ENCODE assay signal across 24 cellular contexts in genomic region chr11:124605719-124606118, GRCh38. TPM values are rescaled to one million over a fixed set of nuclear protein-coding genes. Genes with fewer than 3 reads are reported as not detected.
DNase-seq lines count a peak whose midpoint lies in the region; ATAC-seq, FAIRE-seq and TF ChIP-seq lines count a peak whose summit lies in the region.
"Had no signal": no experiment of that assay in that cellular context is flagged by ENCODE, and none has a peak within 500 bp of the region (broad histone marks: within the 10 kb centered on the region; RNA-seq: fewer than 3 reads in every experiment).

No MANE protein-coding gene starts in this region.

- no peak overlapping the region for H3K4me3 Mint-ChIP-seq in chondrocyte (ENCODE audit: unreplicated experiment)
- H3K4me3 Mint-ChIP-seq: neural progenitor cell had no signal

- no peak overlapping the region for H3K4me2 ChIP-seq in HepG2 (ENCODE audit: low read depth, low read length)
- peak overlapping the region; percentile 59 for H3K4me2 ChIP-seq in OCI-LY3 (ENCODE audit: low read length)
- H3K4me2 ChIP-seq: neural progenitor cell, SK-N-SH had no signal

- no peak for TF ChIP-seq EP300 in HepG2 (IDR thresholded peaks at IDR 0.05; ENCODE audit: low read depth in 2 of 2, low read length in 2 of 2)
- TF ChIP-seq EP300 in HepG2 (CRISPR knock-in tag; IDR thresholded peaks at IDR 0.05; ENCODE audit: borderline replicate concordance) = no peak

- FAIRE-seq in HepG2 (lab: Jason Lieb, UNC) (no peak), GM12891 (lab: Jason Lieb, UNC) (no peak)
- FAIRE-seq: A204.1, RCC 7860 had no signal

- intact Hi-C loops in right lobe of liver (cut with DNase I) (no loop called here), HepG2 (cut with micrococcal nuclease; ENCODE audit: unreplicated experiment) (no loop called here), upper lobe of right lung (cut with DNase I) (no loop called here), prostate gland (cut with DNase I) (no loop called here)

- H3K79me2 ChIP-seq in HepG2 (ENCODE audit: insufficient read depth, low read length) (no peaks in the 10 kb centered on the region), OCI-LY3 (ENCODE audit: low read length) (no peaks in the 10 kb centered on the region)

- H3K27me3 ChIP-seq in right lobe of liver (no peaks in the 10 kb centered on the region), HepG2 (ENCODE audit: control insufficient read depth in 1 of 2, insufficient read depth in 2 of 2, low read length in 2 of 2) (no peaks in the 10 kb centered on the region; a peak in 1 of 5 replicates), OCI-LY3 (ENCODE audit: low read depth, low read length) (no peaks in the 10 kb centered on the region), upper lobe of right lung (no peaks in the 10 kb centered on the region), prostate gland (replicated peaks; ENCODE audit: insufficient read depth) (no peaks in the 10 kb centered on the region)
- H3K27me3 ChIP-seq: dorsolateral prefrontal cortex, neural progenitor cell had no signal

- H3K27ac Mint-ChIP-seq in chondrocyte (ENCODE audit: unreplicated experiment) = no peak overlapping the region
- H3K27ac Mint-ChIP-seq: neural progenitor cell had no signal

- H3K27ac ChIP-seq in right lobe of liver = no peak overlapping the region
- H3K27ac ChIP-seq in HepG2 (ENCODE audit: extremely low read length, insufficient read depth, low read length) = no peak overlapping the region
- H3K27ac ChIP-seq in OCI-LY3 (ENCODE audit: low read length) = 0 out of 2 replicates have a peak overlapping the region, but pooled peaks have one; percentile 31
- H3K27ac ChIP-seq in upper lobe of right lung = no peak overlapping the region
- H3K27ac ChIP-seq in prostate gland = no peak overlapping the region
- H3K27ac ChIP-seq: C4-2B, dorsolateral prefrontal cortex, neural progenitor cell had no signal

- no peaks in the 10 kb centered on the region for H3K4me1 ChIP-seq in right lobe of liver
- no peaks in the 10 kb centered on the region for H3K4me1 ChIP-seq in HepG2 (ENCODE audit: insufficient read depth, low read length)
- H3K4me1 ChIP-seq in OCI-LY3 (ENCODE audit: low read length) = peaks cover 12% of the 10 kb centered on the region
- H3K4me1 ChIP-seq in upper lobe of right lung = no peaks in the 10 kb centered on the region
- H3K4me1 ChIP-seq in prostate gland (replicated peaks) = no peaks in the 10 kb centered on the region
- H3K4me1 ChIP-seq: neural progenitor cell had no signal

- H3K36me3 ChIP-seq in right lobe of liver (no peaks in the 10 kb centered on the region), HepG2 (replicated peaks in 1 of 2; ENCODE audit: control insufficient read depth in 1 of 2, insufficient read depth in 2 of 2, low read length in 2 of 2) (no peaks in the 10 kb centered on the region), OCI-LY3 (replicated peaks; ENCODE audit: low read depth, low read length) (no peaks in the 10 kb centered on the region), upper lobe of right lung (no peaks in the 10 kb centered on the region), prostate gland (no peaks in the 10 kb centered on the region)
- H3K36me3 ChIP-seq: neural progenitor cell had no signal

- CTCF ChIA-PET in HepG2 (lab: Yijun Ruan, JAX; ENCODE audit: low intra/inter-chr PET ratio, low total read pairs) = no interaction called here

- in situ Hi-C loops in HepG2 (cut with HindIII; ENCODE audit: extremely low pct_ligation_motif_present, low pct_unique_long_range_greater_than_20kb) = no loop called here

- no peak overlapping the region for H3K4me3 ChIP-seq in right lobe of liver
- no peak overlapping the region for H3K4me3 ChIP-seq in HepG2 (replicated peaks in 1 of 3; ENCODE audit: insufficient read depth in 1 of 3, low read depth in 2 of 3, low read length in 3 of 3)
- peak overlapping the region; percentile 32 for H3K4me3 ChIP-seq in OCI-LY3 (ENCODE audit: low read length)
- no peak overlapping the region for H3K4me3 ChIP-seq in upper lobe of right lung
- H3K4me3 ChIP-seq in prostate gland = no peak overlapping the region
- H3K4me3 ChIP-seq: dorsolateral prefrontal cortex, neural progenitor cell had no signal

- H3K9me3 ChIP-seq in right lobe of liver (no peaks in the 10 kb centered on the region), HepG2 (ENCODE audit: low read length) (no peaks in the 10 kb centered on the region), OCI-LY3 (ENCODE audit: insufficient read depth, low read length) (no peaks in the 10 kb centered on the region), upper lobe of right lung (no peaks in the 10 kb centered on the region), prostate gland (no peaks in the 10 kb centered on the region)
- H3K9me3 ChIP-seq: SK-N-SH had no signal

- no peak for DNase-seq in right lobe of liver
- no peak for DNase-seq in HepG2 (ENCODE audit: low spot score)
- DNase-seq in kidney tubule cell (ENCODE audit: low spot score) = peak; percentile 44
- DNase-seq in upper lobe of right lung = no peak
- no peak for DNase-seq in GM12891 (ENCODE audit: insufficient read length, low spot score)
- DNase-seq in prostate gland (ENCODE audit: low spot score) = no peak
- no peak for DNase-seq in chondrocyte (ENCODE audit: low spot score)
- DNase-seq: activated CD4-positive, alpha-beta T cell treated with anti-CD3 and anti-CD28 coated beads for 48 hours; activated CD8-positive, alpha-beta memory T cell treated with anti-CD3 and anti-CD28 coated beads, Interleukin-2, amount 50 U/mL, for 48 hours; amniotic stem cell; dorsolateral prefrontal cortex; foreskin fibroblast; islet precursor cell; midbrain; NCI-H1417 treated with DMSO at 0.1 percent for 48 hours; NCI-H774; SK-N-SH; stimulated activated CD8-positive, alpha-beta memory T cell treated with anti-CD3 and anti-CD28 coated beads, Interleukin-4, amount 100 ng/mL, for 48 hours; T1000 had no signal

- H3K9ac ChIP-seq in HepG2 (ENCODE audit: insufficient read depth, low read depth, low read length) (no peak overlapping the region), OCI-LY3 (ENCODE audit: low read length) (no peak overlapping the region)
- H3K9ac ChIP-seq: neural progenitor cell, SK-N-SH had no signal

- 34% methylated on average over 3 of the region's 3 CpGs for WGBS in right lobe of liver (ENCODE audit: insufficient coverage, low coverage, low lambda C conversion rate, missing lambda C conversion rate)
- WGBS in HepG2 (ENCODE audit: low lambda C conversion rate) = 51% methylated on average over 3 of the region's 3 CpGs
- WGBS in prostate gland = 83% methylated on average over 3 of the region's 3 CpGs

- POLR2A ChIA-PET in HepG2 (lab: Yijun Ruan, JAX) = no interaction called here

- H2AFZ ChIP-seq in HepG2 (ENCODE audit: low read length) (no peak overlapping the region), OCI-LY3 (ENCODE audit: low read depth, low read length) (peak overlapping the region; percentile 82; the same call in 1 of the 2 replicates)
- H2AFZ ChIP-seq: neural progenitor cell had no signal

- H3K27me3 Mint-ChIP-seq in chondrocyte (ENCODE audit: low read depth) = peaks cover 3% of the 10 kb centered on the region

- no peaks in the 10 kb centered on the region for H3K36me3 Mint-ChIP-seq in chondrocyte (ENCODE audit: low read depth)
- H3K36me3 Mint-ChIP-seq: neural progenitor cell had no signal

- no peak for TF ChIP-seq RAD21 in HepG2 (CRISPR knock-in tag; IDR thresholded peaks at IDR 0.05)

- no peaks in the 10 kb centered on the region for H3K4me1 Mint-ChIP-seq in chondrocyte (ENCODE audit: low read depth)

- ATAC-seq in right lobe of liver (peak; percentile 33 to 68 (median 55)), HepG2 (no peak), upper lobe of right lung (peak; percentile 89)

- BruUV-seq in HepG2 (replicated peaks; lab: Mats Ljungman, UMichigan) = no TSS peak

- H4K20me1 ChIP-seq in HepG2 (ENCODE audit: insufficient read depth, low read length) = no peaks in the 10 kb centered on the region
- H4K20me1 ChIP-seq in OCI-LY3 (ENCODE audit: insufficient read depth, low read length) = no peaks in the 10 kb centered on the region

- no peaks in the 10 kb centered on the region for H3K9me3 Mint-ChIP-seq in chondrocyte (ENCODE audit: low read depth)
- H3K9me3 Mint-ChIP-seq: neural progenitor cell had no signal

- TF ChIP-seq POLR2A in right lobe of liver (IDR thresholded peaks at IDR 0.05) (no peak), HepG2 (IDR thresholded peaks at IDR 0.05; ENCODE audit: insufficient read depth in 1 of 2, low read depth in 2 of 2, low read length in 2 of 2) (no peak), GM12891 (IDR thresholded peaks at IDR 0.05; ENCODE audit: low read depth, low read length) (no peak), prostate gland (IDR thresholded peaks at IDR 0.05) (no peak)

- TF ChIP-seq CTCF in right lobe of liver (IDR thresholded peaks at IDR 0.05) (no peak), HepG2 (CRISPR knock-in tag; IDR thresholded peaks at IDR 0.05) (no peak), OCI-LY3 (IDR thresholded peaks at IDR 0.05; ENCODE audit: low read depth, low read length) (no peak), upper lobe of right lung (IDR thresholded peaks at IDR 0.05) (no peak), prostate gland (IDR thresholded peaks at IDR 0.05) (no peak), chondrocyte (IDR thresholded peaks at IDR 0.05) (no peak)

RNA-seq across cellular contexts. Expression of gene PANX3, which starts 5.5 kb away (rescaled TPM):
- total RNA-seq in right lobe of liver = not detected
- total RNA-seq in HepG2 (2016; rRNA removed; fragmentation: Illumina TruSeq; extraction: Trizol) = not detected in 2 replicates
- not detected in 2 replicates for total RNA-seq in HepG2 (2016; cell fraction: cytosol; rRNA removed; fragmentation: Illumina TruSeq; extraction: Trizol; ENCODE audit: low read depth)
- total RNA-seq in HepG2 (2016; cell fraction: insoluble cytoplasmic fraction; rRNA removed; fragmentation: Illumina TruSeq; extraction: Trizol) = not detected in 2 replicates
- total RNA-seq in HepG2 (2016; cell fraction: membrane; rRNA removed; fragmentation: Illumina TruSeq; extraction: Trizol) = not detected in 2 replicates
- not detected in 2 replicates for total RNA-seq in HepG2 (2016; cell fraction: nucleus; rRNA removed; fragmentation: Illumina TruSeq; extraction: Trizol)
- not detected in 2 replicates for polyA plus RNA-seq in HepG2 (2011; rRNA removed)
- polyA plus RNA-seq in HepG2 (2011; cell fraction: cytosol; rRNA removed) = not detected in 2 replicates
- not detected in 2 replicates for polyA plus RNA-seq in HepG2 (2011; cell fraction: nucleus; rRNA removed)
- not detected in 2 replicates for polyA plus RNA-seq in HepG2 (2012)
- polyA plus RNA-seq in HepG2 (2016; cell fraction: cytosol; fragmentation: Illumina TruSeq; extraction: Trizol; ENCODE audit: low read depth) = not detected in 2 replicates
- not detected in 2 replicates for polyA plus RNA-seq in HepG2 (2016; cell fraction: insoluble cytoplasmic fraction; fragmentation: Illumina TruSeq; extraction: Trizol; ENCODE audit: low read depth)
- polyA plus RNA-seq in HepG2 (2016; cell fraction: membrane; fragmentation: Illumina TruSeq; extraction: Trizol; ENCODE audit: low read depth) = not detected in 2 replicates
- not detected in 2 replicates for polyA plus RNA-seq in HepG2 (2016; cell fraction: nucleus; fragmentation: Illumina TruSeq; extraction: Trizol; ENCODE audit: insufficient read depth, low read depth)
- polyA minus RNA-seq in HepG2 (2011; rRNA and poly(A)+ RNA removed; ENCODE audit: low replicate concordance) = not detected in 2 replicates
- polyA minus RNA-seq in HepG2 (2011; cell fraction: cytosol; rRNA and poly(A)+ RNA removed) = not detected in 2 replicates
- not detected in 2 replicates for polyA minus RNA-seq in HepG2 (2011; cell fraction: nucleus; rRNA and poly(A)+ RNA removed)
- not detected for total RNA-seq in upper lobe of right lung
- polyA plus RNA-seq in GM12891 (2012; ENCODE audit: low read depth, missing spikeins) = not detected
- not detected for total RNA-seq in prostate gland
- total RNA-seq in chondrocyte = not detected in 3 replicates
- polyA plus RNA-seq: SK-N-SH had no signal

RNA-seq across cellular contexts. Expression of gene TBRG1, which starts 16.9 kb away (rescaled TPM):
- total RNA-seq in right lobe of liver = 10 to 100 TPM; 13.3 to 20.5 (median 17.9) TPM
- total RNA-seq in HepG2 (2016; rRNA removed; fragmentation: Illumina TruSeq; extraction: Trizol) = 20.3 and 21.7 TPM in 2 replicates
- total RNA-seq in HepG2 (2016; cell fraction: cytosol; rRNA removed; fragmentation: Illumina TruSeq; extraction: Trizol; ENCODE audit: low read depth) = 5.4 and 8.3 TPM in 2 replicates
- 17.4 and 18.3 TPM in 2 replicates for total RNA-seq in HepG2 (2016; cell fraction: insoluble cytoplasmic fraction; rRNA removed; fragmentation: Illumina TruSeq; extraction: Trizol)
- 17.7 and 18.4 TPM in 2 replicates for total RNA-seq in HepG2 (2016; cell fraction: membrane; rRNA removed; fragmentation: Illumina TruSeq; extraction: Trizol)
- 20.1 and 21.0 TPM in 2 replicates for total RNA-seq in HepG2 (2016; cell fraction: nucleus; rRNA removed; fragmentation: Illumina TruSeq; extraction: Trizol)
- 25.6 and 28.9 TPM in 2 replicates for polyA plus RNA-seq in HepG2 (2011; rRNA removed)
- 12.3 and 14.0 TPM in 2 replicates for polyA plus RNA-seq in HepG2 (2011; cell fraction: cytosol; rRNA removed)
- polyA plus RNA-seq in HepG2 (2011; cell fraction: nucleus; rRNA removed) = 70.2 and 70.6 TPM in 2 replicates
- polyA plus RNA-seq in HepG2 (2012) = 17.1 and 23.1 TPM in 2 replicates
- 6.6 and 9.9 TPM in 2 replicates for polyA plus RNA-seq in HepG2 (2016; cell fraction: cytosol; fragmentation: Illumina TruSeq; extraction: Trizol; ENCODE audit: low read depth)
- 18.1 and 19.1 TPM in 2 replicates for polyA plus RNA-seq in HepG2 (2016; cell fraction: insoluble cytoplasmic fraction; fragmentation: Illumina TruSeq; extraction: Trizol; ENCODE audit: low read depth)
- polyA plus RNA-seq in HepG2 (2016; cell fraction: membrane; fragmentation: Illumina TruSeq; extraction: Trizol; ENCODE audit: low read depth) = 16.2 and 16.8 TPM in 2 replicates
- 32.8 and 38.3 TPM in 2 replicates for polyA plus RNA-seq in HepG2 (2016; cell fraction: nucleus; fragmentation: Illumina TruSeq; extraction: Trizol; ENCODE audit: insufficient read depth, low read depth)
- polyA minus RNA-seq in HepG2 (2011; rRNA and poly(A)+ RNA removed; ENCODE audit: low replicate concordance) = 9.6 and 13.5 TPM in 2 replicates
- 6.6 and 7.3 TPM in 2 replicates for polyA minus RNA-seq in HepG2 (2011; cell fraction: cytosol; rRNA and poly(A)+ RNA removed)
- polyA minus RNA-seq in HepG2 (2011; cell fraction: nucleus; rRNA and poly(A)+ RNA removed) = 30.0 and 39.1 TPM in 2 replicates
- total RNA-seq in upper lobe of right lung = 44.9 TPM
- 19.0 TPM for polyA plus RNA-seq in GM12891 (2012; ENCODE audit: low read depth, missing spikeins)
- 10 to 100 TPM; 30.8 to 33.8 TPM for total RNA-seq in prostate gland
- total RNA-seq in chondrocyte = 22.4 to 30.9 TPM (median 30.0 TPM) in 3 replicates

RNA-seq across cellular contexts. Expression of gene OR8A1, which starts 35.9 kb away (rescaled TPM):
- total RNA-seq in right lobe of liver = not detected
- not detected in 2 replicates for total RNA-seq in HepG2 (2016; rRNA removed; fragmentation: Illumina TruSeq; extraction: Trizol)
- total RNA-seq in HepG2 (2016; cell fraction: cytosol; rRNA removed; fragmentation: Illumina TruSeq; extraction: Trizol; ENCODE audit: low read depth) = not detected in 2 replicates
- total RNA-seq in HepG2 (2016; cell fraction: insoluble cytoplasmic fraction; rRNA removed; fragmentation: Illumina TruSeq; extraction: Trizol) = not detected in 2 replicates
- not detected in 2 replicates for total RNA-seq in HepG2 (2016; cell fraction: membrane; rRNA removed; fragmentation: Illumina TruSeq; extraction: Trizol)
- not detected in 2 replicates for total RNA-seq in HepG2 (2016; cell fraction: nucleus; rRNA removed; fragmentation: Illumina TruSeq; extraction: Trizol)
- not detected in 2 replicates for polyA plus RNA-seq in HepG2 (2011; rRNA removed)
- polyA plus RNA-seq in HepG2 (2011; cell fraction: cytosol; rRNA removed) = not detected in 2 replicates
- polyA plus RNA-seq in HepG2 (2011; cell fraction: nucleus; rRNA removed) = not detected in 2 replicates
- not detected in 2 replicates for polyA plus RNA-seq in HepG2 (2012)
- not detected in 2 replicates for polyA plus RNA-seq in HepG2 (2016; cell fraction: cytosol; fragmentation: Illumina TruSeq; extraction: Trizol; ENCODE audit: low read depth)
- not detected in 2 replicates for polyA plus RNA-seq in HepG2 (2016; cell fraction: insoluble cytoplasmic fraction; fragmentation: Illumina TruSeq; extraction: Trizol; ENCODE audit: low read depth)
- not detected in 2 replicates for polyA plus RNA-seq in HepG2 (2016; cell fraction: membrane; fragmentation: Illumina TruSeq; extraction: Trizol; ENCODE audit: low read depth)
- not detected in 2 replicates for polyA plus RNA-seq in HepG2 (2016; cell fraction: nucleus; fragmentation: Illumina TruSeq; extraction: Trizol; ENCODE audit: insufficient read depth, low read depth)
- not detected in 2 replicates for polyA minus RNA-seq in HepG2 (2011; rRNA and poly(A)+ RNA removed; ENCODE audit: low replicate concordance)
- polyA minus RNA-seq in HepG2 (2011; cell fraction: cytosol; rRNA and poly(A)+ RNA removed) = not detected in 2 replicates
- not detected in 2 replicates for polyA minus RNA-seq in HepG2 (2011; cell fraction: nucleus; rRNA and poly(A)+ RNA removed)
- not detected for total RNA-seq in upper lobe of right lung
- polyA plus RNA-seq in GM12891 (2012; ENCODE audit: low read depth, missing spikeins) = not detected
- not detected for total RNA-seq in prostate gland
- 0.07 to 0.23 TPM in 2 of 3 replicates, not detected in the other for total RNA-seq in chondrocyte
- polyA plus RNA-seq: SK-N-SH had no signal
